ENCODE assay signal across 2 cellular contexts in genomic region chr2:10467401-10467800, GRCh38.
TF ChIP-seq lines count a peak whose summit lies in the region.

No MANE protein-coding gene starts in this region.

TF ChIP-seq in HCT116, 20 proteins besides CTCF, POLR2A, EP300 and RAD21:
- no peak for TF ChIP-seq JUND (IDR thresholded peaks at IDR 0.05)
- TF ChIP-seq CBX3 (IDR thresholded peaks at IDR 0.05; ENCODE audit: low read depth) = no peak
- TF ChIP-seq ATF3 (IDR thresholded peaks at IDR 0.05) = no peak
- TF ChIP-seq FOSL1 (IDR thresholded peaks at IDR 0.05; ENCODE audit: low read depth) = no peak
- no peak for TF ChIP-seq TCF7L2 (IDR thresholded peaks at IDR 0.05; ENCODE audit: borderline replicate concordance, extremely low read depth, insufficient read depth, insufficient read length)
- TF ChIP-seq SP1 (IDR thresholded peaks at IDR 0.05; ENCODE audit: low read depth) = no peak
- no peak for TF ChIP-seq ZFX (IDR thresholded peaks at IDR 0.05)
- no peak for TF ChIP-seq EGR1 (IDR thresholded peaks at IDR 0.05; ENCODE audit: low read depth)
- no peak for TF ChIP-seq REST (IDR thresholded peaks at IDR 0.05; ENCODE audit: low read depth)
- TF ChIP-seq EZH2phosphoT487 (IDR thresholded peaks at IDR 0.05; ENCODE audit: borderline replicate concordance) = no peak
- no peak for TF ChIP-seq YY1 (IDR thresholded peaks at IDR 0.05; ENCODE audit: extremely low read depth, insufficient replicate concordance, low read depth, low read length)
- no peak for TF ChIP-seq MAX (IDR thresholded peaks at IDR 0.05)
- TF ChIP-seq EZH2 (IDR thresholded peaks at IDR 0.05) = no peak
- no peak for TF ChIP-seq ELF1 (IDR thresholded peaks at IDR 0.05; ENCODE audit: borderline replicate concordance, low read depth)
- TF ChIP-seq SRF (IDR thresholded peaks at IDR 0.05; ENCODE audit: low read depth) = no peak
- no peak for TF ChIP-seq ZBTB33 (IDR thresholded peaks at IDR 0.05; ENCODE audit: extremely low read depth, insufficient replicate concordance, low read length)
TF ChIP-seq in HCT116: peak in this region for 0.

TF ChIP-seq in K562, 482 proteins besides CTCF, POLR2A, EP300 and RAD21:
- TF ChIP-seq LARP7 (IDR thresholded peaks at IDR 0.05) = no peak
- TF ChIP-seq PML (IDR thresholded peaks at IDR 0.05; ENCODE audit: low read length) = no peak
- no peak for TF ChIP-seq ARID3A (IDR thresholded peaks at IDR 0.05; ENCODE audit: borderline replicate concordance, low read depth, low read length)
- TF ChIP-seq SRSF9 (IDR thresholded peaks at IDR 0.05; ENCODE audit: borderline replicate concordance, low read depth, low read length) = no peak
- TF ChIP-seq SNAPC5 (CRISPR knock-in tag; IDR thresholded peaks at IDR 0.05) = no peak
- no peak for TF ChIP-seq DPF2 (IDR thresholded peaks at IDR 0.05)
- no peak for TF ChIP-seq ZNF165 (CRISPR knock-in tag; IDR thresholded peaks at IDR 0.05; ENCODE audit: borderline replicate concordance)
- no peak for TF ChIP-seq ATF7 (IDR thresholded peaks at IDR 0.05)
- no peak for TF ChIP-seq SPI1 (IDR thresholded peaks at IDR 0.05; ENCODE audit: borderline replicate concordance, low read depth, low read length)
- no peak for TF ChIP-seq SIX5 (IDR thresholded peaks at IDR 0.05; ENCODE audit: borderline replicate concordance in 1 of 2, insufficient read depth in 1 of 2, low read depth in 1 of 2, low read length in 2 of 2)
